Comparison of ENCODE assay signal across 8 cellular contexts in genomic region chr12:22626429-22626828, GRCh38. TPM values are rescaled to one million over a fixed set of nuclear protein-coding genes. Genes with fewer than 3 reads are reported as not detected.
DNase-seq lines count a peak whose midpoint lies in the region; ATAC-seq, FAIRE-seq and TF ChIP-seq lines count a peak whose summit lies in the region.

No MANE protein-coding gene starts in this region.

- peaks cover 55% of the 10 kb centered on the region for H3K79me2 ChIP-seq in neural cell (replicated peaks; ENCODE audit: insufficient read depth, low read length)

- peaks cover 20% of the 10 kb centered on the region for H3K36me3 Mint-ChIP-seq in effector memory CD8-positive, alpha-beta T cell (ENCODE audit: insufficient read depth)

- peaks cover 0 to 6% of the 10 kb centered on the region in 2 donors for H3K27me3 Mint-ChIP-seq in effector memory CD8-positive, alpha-beta T cell

- ATAC-seq in heart left ventricle (no peak), HG02798 (IDR thresholded peaks at IDR 0.05; ENCODE audit: poor library complexity, unreplicated experiment) (peak; percentile 53), HG03097 (IDR thresholded peaks at IDR 0.05; ENCODE audit: low FRiP score, unreplicated experiment) (no peak)
- peak; percentile 38 for ATAC-seq in effector memory CD8-positive, alpha-beta T cell (replicated peaks)

- H3K27ac ChIP-seq in heart left ventricle, result peak overlapping the region in 11 of 12 donors; percentile 89 to 98 (median 97)
- peak overlapping the region; percentile 93 for H3K27ac ChIP-seq in neural cell (ENCODE audit: low read length)

- TF ChIP-seq EP300 in neural cell (conservative IDR thresholded peaks at IDR 0.05; ENCODE audit: poor library complexity, severe bottlenecking), result no peak

- H3K36me3 ChIP-seq in heart left ventricle (no peaks in the 10 kb centered on the region), neural cell (ENCODE audit: insufficient read depth, low read length) (no peaks in the 10 kb centered on the region)

- DNase-seq in heart left ventricle (no peak), cardiac septum (ENCODE audit: low spot score) (no peak), RPMI8226 (peak; percentile 41), D721Med (ENCODE audit: insufficient read length, low spot score) (no peak)
- peak in 2 of 3 experiments; percentile 8 to 14 for DNase-seq in effector memory CD8-positive, alpha-beta T cell

- H3K4me1 Mint-ChIP-seq in effector memory CD8-positive, alpha-beta T cell (ENCODE audit: low read depth in 2 of 2), result peaks cover 32 to 51% of the 10 kb centered on the region in 2 donors

- no peak for TF ChIP-seq CTCF in heart left ventricle (IDR thresholded peaks at IDR 0.05)
- no peak for TF ChIP-seq CTCF in neural cell (IDR thresholded peaks at IDR 0.05; ENCODE audit: poor library complexity, severe bottlenecking)
- no peak for TF ChIP-seq CTCF in D721Med (IDR thresholded peaks at IDR 0.05; ENCODE audit: insufficient read depth, missing control alignments)

- WGBS in heart left ventricle, 4 donors, result 23 to 29% (median 26%) methylated on average over 4 of the region's 4 CpGs

- no peaks in the 10 kb centered on the region for H3F3A ChIP-seq in neural cell (ENCODE audit: insufficient read depth, low read length, poor library complexity, severe bottlenecking)

- H3K9me3 ChIP-seq in heart left ventricle, result no peaks in the 10 kb centered on the region
- H3K9me3 ChIP-seq in neural cell (ENCODE audit: low read length), result no peaks in the 10 kb centered on the region

- no peak for TF ChIP-seq POLR2A in heart left ventricle (IDR thresholded peaks at IDR 0.05)

- peaks cover 0 to 44% (median 30%) of the 10 kb centered on the region in 12 donors for H3K4me1 ChIP-seq in heart left ventricle

- H3K9me3 Mint-ChIP-seq in effector memory CD8-positive, alpha-beta T cell, result no peaks in the 10 kb centered on the region

- H3K4me3 ChIP-seq in heart left ventricle, result peak overlapping the region; percentile 63 to 95 (median 87)
- H3K4me3 ChIP-seq in neural cell (ENCODE audit: low read length), result peak overlapping the region; percentile 87

- intact Hi-C loops in heart left ventricle (cut with DNase I) (loop anchor here in 1 of 10 donors (5.0 kb wide), 1 partner anchor 84 kb away; the partner anchor contains the start of gene C2CD5), cardiac septum (cut with DNase I) (no loop called here)

- H3K27me3 ChIP-seq in heart left ventricle, result no peaks in the 10 kb centered on the region
- H3K27me3 ChIP-seq in neural cell (ENCODE audit: insufficient read depth, low read depth, low read length), result no peaks in the 10 kb centered on the region

- no peaks in the 10 kb centered on the region for H3K9me2 ChIP-seq in neural cell (ENCODE audit: insufficient read depth, low read length)

- no peak for TF ChIP-seq RAD21 in neural cell (conservative IDR thresholded peaks at IDR 0.05)

- H4K20me1 ChIP-seq in neural cell (ENCODE audit: insufficient read depth), result peaks cover 3% of the 10 kb centered on the region

- H3K4me2 ChIP-seq in neural cell (ENCODE audit: low read length), result peak overlapping the region; percentile 94

- peak overlapping the region; percentile 92 to 98 for H3K4me3 Mint-ChIP-seq in effector memory CD8-positive, alpha-beta T cell

- peak overlapping the region; percentile 98 for H3K9ac ChIP-seq in neural cell (ENCODE audit: low read length)

- FAIRE-seq in D721Med (lab: Jason Lieb, UNC), result no peak

- H3K27ac Mint-ChIP-seq in effector memory CD8-positive, alpha-beta T cell, result peak overlapping the region; percentile 94 to 99

- H2AFZ ChIP-seq in neural cell (ENCODE audit: low read depth, low read length), result no peak overlapping the region

TF ChIP-seq in neural cell, 6 proteins besides CTCF, POLR2A, EP300 and RAD21:
- TF ChIP-seq POLR2AphosphoS5 (IDR thresholded peaks at IDR 0.05), result no peak
- no peak for TF ChIP-seq MXI1 (conservative IDR thresholded peaks at IDR 0.05; ENCODE audit: poor library complexity, severe bottlenecking)
- TF ChIP-seq REST (IDR thresholded peaks at IDR 0.05; ENCODE audit: borderline replicate concordance), result no peak
- no peak for TF ChIP-seq SMC3 (conservative IDR thresholded peaks at IDR 0.05; ENCODE audit: poor library complexity)
- TF ChIP-seq TAF1 (IDR thresholded peaks at IDR 0.05; ENCODE audit: low read depth), result no peak
- TF ChIP-seq EZH2 (IDR thresholded peaks at IDR 0.05; ENCODE audit: borderline replicate concordance, insufficient read depth, low read length, poor library complexity, severe bottlenecking), result no peak

RNA-seq across cellular contexts. Expression of gene ETNK1, which starts 1.5 kb away (rescaled TPM):
- total RNA-seq in heart left ventricle, result 10 to 100 TPM; 12.6 to 40.9 (median 17.2) TPM
- 1 to 10 TPM; 8.3 to 9.5 TPM for polyA plus RNA-seq in heart left ventricle
- total RNA-seq in cardiac septum, result 20.6 TPM
- polyA plus RNA-seq in neural cell, result 69.4 and 78.5 TPM in 2 replicates
- 197 and 212 TPM in 2 replicates for polyA minus RNA-seq in neural cell

Comparison
In these comparisons a context has a peak if more than half of its experiments do, and no peak if none do; other contexts are left out.
1. ATAC-seq: peak in HG02798 (single experiment) and effector memory CD8-positive, alpha-beta T cell (single experiment); none in heart left ventricle (0 of 4) and HG03097 (single experiment).
2. DNase-seq: peak in RPMI8226 (single experiment) and effector memory CD8-positive, alpha-beta T cell (2 of 3); none in heart left ventricle (0 of 5), cardiac septum (single experiment) and D721Med (single experiment).